9 cellular contexts compared by ENCODE assay signal in the genomic region with DNA sequence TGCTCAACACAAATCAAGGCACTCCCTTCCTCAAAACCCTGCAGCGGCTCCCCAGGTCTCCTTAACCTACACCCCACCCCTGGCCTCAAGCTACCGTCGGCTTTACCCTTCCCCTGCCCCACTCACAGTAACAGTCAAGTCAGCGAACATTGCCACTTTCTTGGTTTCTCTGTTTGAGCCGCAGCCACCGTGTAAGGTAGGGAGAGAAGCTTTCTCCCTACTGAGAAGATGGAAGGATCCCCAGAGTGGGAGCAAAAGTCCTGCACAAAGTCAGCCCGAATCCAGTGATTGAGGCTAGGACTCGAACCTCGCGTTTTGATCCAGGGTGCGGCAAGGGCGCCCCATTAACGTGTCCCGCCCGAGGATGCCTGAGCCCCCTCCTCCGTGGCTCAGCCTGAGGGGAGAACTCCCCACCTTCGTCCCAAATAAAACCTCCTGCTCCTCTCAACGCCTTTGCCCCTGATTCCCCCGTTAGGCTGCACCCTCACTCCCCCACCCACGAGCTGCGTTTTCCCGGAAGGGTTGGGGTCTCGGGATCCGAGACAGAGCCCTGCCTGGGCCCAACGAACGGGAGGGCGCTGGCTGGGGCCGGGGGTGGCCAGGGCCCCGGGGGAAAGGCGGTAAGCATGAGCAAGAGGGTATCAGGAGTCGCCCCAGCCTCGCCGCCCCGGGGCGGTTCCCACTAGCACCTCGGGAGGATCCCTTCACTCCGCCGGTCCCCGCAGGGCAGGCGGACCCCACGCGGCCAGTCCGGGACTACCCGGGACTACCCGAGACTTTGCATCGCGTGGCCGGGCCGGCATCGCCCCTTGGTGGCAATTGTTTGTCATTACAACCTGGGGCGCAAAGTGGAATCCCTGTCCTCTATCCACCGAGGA. TPM values are rescaled to one million over a fixed set of nuclear protein-coding genes. Genes with fewer than 3 reads are reported as not detected.
DNase-seq lines count a peak whose midpoint lies in the region; ATAC-seq and TF ChIP-seq lines count a peak whose summit lies in the region.
"Had no signal": no experiment of that assay in that cellular context is flagged by ENCODE, and none has a peak within 500 bp of the region (broad histone marks: within the 10 kb centered on the region; RNA-seq: fewer than 3 reads in every experiment).

No MANE protein-coding gene starts in this region.

- ATAC-seq in activated CD8-positive, alpha-beta memory T cell treated with anti-CD3 and anti-CD28 coated beads, Interleukin-2, amount 10 ng/mL, durations not matched to agents 7 days and 5 days, result peak; percentile 87
- ATAC-seq in HG03159 (IDR thresholded peaks at IDR 0.05; ENCODE audit: unreplicated experiment), result no peak

- no peak overlapping the region for H3K4ac ChIP-seq in mesendoderm (ENCODE audit: low read depth, low read length)

- no peaks in the 10 kb centered on the region for H3K27me3 ChIP-seq in mesendoderm (ENCODE audit: insufficient read depth, low read length, poor library complexity)

- H3K9me3 Mint-ChIP-seq in activated CD8-positive, alpha-beta memory T cell treated with anti-CD3 and anti-CD28 coated beads, Interleukin-2, amount 10 ng/mL, durations not matched to agents 7 days and 5 days (ENCODE audit: low read depth), result no peaks in the 10 kb centered on the region
- H3K9me3 Mint-ChIP-seq in endothelial cell (ENCODE audit: unreplicated experiment), result no peaks in the 10 kb centered on the region

- no peak overlapping the region for H2BK120ac ChIP-seq in mesendoderm (ENCODE audit: low read depth, low read length)

- no peak overlapping the region for H3K23ac ChIP-seq in mesendoderm (ENCODE audit: low read length)

- H2BK15ac ChIP-seq in mesendoderm (replicated peaks; ENCODE audit: low read depth), result no peak overlapping the region

- no peak overlapping the region for H3K27ac Mint-ChIP-seq in activated CD8-positive, alpha-beta memory T cell treated with anti-CD3 and anti-CD28 coated beads, Interleukin-2, amount 10 ng/mL, durations not matched to agents 7 days and 5 days
- H3K27ac Mint-ChIP-seq in endothelial cell (ENCODE audit: unreplicated experiment), result no peak overlapping the region

- WGBS in mesendoderm (ENCODE audit: extremely low coverage, insufficient coverage, low lambda C conversion rate), result no CpG with 5 or more reads among the region's 52 CpGs

- peak; percentile 96 for TF ChIP-seq CTCF in endothelial cell (IDR thresholded peaks at IDR 0.05; ENCODE audit: unreplicated experiment)

- no peaks in the 10 kb centered on the region for H3K36me3 Mint-ChIP-seq in activated CD8-positive, alpha-beta memory T cell treated with anti-CD3 and anti-CD28 coated beads, Interleukin-2, amount 10 ng/mL, durations not matched to agents 7 days and 5 days
- no peaks in the 10 kb centered on the region for H3K36me3 Mint-ChIP-seq in endothelial cell (ENCODE audit: low read depth, unreplicated experiment)

- no peak overlapping the region for H4K8ac ChIP-seq in mesendoderm (ENCODE audit: low read depth, low read length)

- no peak overlapping the region for H3K4me3 ChIP-seq in mesendoderm (ENCODE audit: low read length)

- no peaks in the 10 kb centered on the region for H3K4me1 Mint-ChIP-seq in activated CD8-positive, alpha-beta memory T cell treated with anti-CD3 and anti-CD28 coated beads, Interleukin-2, amount 10 ng/mL, durations not matched to agents 7 days and 5 days
- H3K4me1 Mint-ChIP-seq in endothelial cell (ENCODE audit: unreplicated experiment), result no peaks in the 10 kb centered on the region

- DNase-seq in SHP77 (lab: John Stamatoyannopoulos, UW), result peak; percentile 29
- no peak for DNase-seq in SHP77 treated with DMSO at 0.1 percent for 48 hours (lab: John Stamatoyannopoulos, UW)
- DNase-seq in NCI-H460 (ENCODE audit: extremely low read depth, low read depth), result peak; percentile 70
- peak; percentile 75 for DNase-seq in activated CD8-positive, alpha-beta memory T cell treated with anti-CD3 and anti-CD28 coated beads, Interleukin-2, amount 10 ng/mL, durations not matched to agents 7 days and 5 days
- peak; percentile 78 for DNase-seq in endothelial cell (ENCODE audit: low spot score)
- peak; percentile 62 for DNase-seq in mesendoderm
- peak; percentile 51 to 59 for DNase-seq in stimulated activated CD8-positive, alpha-beta memory T cell treated with anti-CD3 and anti-CD28 coated beads, Interleukin-2, amount 100 ng/mL, for 48 hours (ENCODE audit: low read depth in 2 of 2)

- H4K5ac ChIP-seq in mesendoderm (ENCODE audit: low read length), result no peak overlapping the region

- H2BK5ac ChIP-seq in mesendoderm (ENCODE audit: low read length), result no peak overlapping the region

- peak overlapping the region; percentile 67 for H3K4me2 ChIP-seq in mesendoderm (ENCODE audit: low read length)

- no peak overlapping the region for H2AK5ac ChIP-seq in mesendoderm (ENCODE audit: low read length)

- no peaks in the 10 kb centered on the region for H3K4me1 ChIP-seq in mesendoderm (ENCODE audit: control insufficient read depth, low read depth, low read length)

- peak overlapping the region; percentile 73 for H3K9ac ChIP-seq in mesendoderm (ENCODE audit: low read length)

- CTCF ChIA-PET in activated CD8-positive, alpha-beta memory T cell treated with anti-CD3 and anti-CD28 coated beads, Interleukin-2, amount 10 ng/mL, durations not matched to agents 7 days and 5 days (lab: Charles Lee), result interaction anchor here (0.9 to 7.4 kb wide), 16 partner anchors 10 to 116 kb away, joined by 3 to 67 read pairs (median 4); partner anchors contain the start of genes NAGS and PPY

- no peaks in the 10 kb centered on the region for H3K79me1 ChIP-seq in mesendoderm (ENCODE audit: low read length)

- H3K36me3 ChIP-seq in mesendoderm (ENCODE audit: control insufficient read depth, insufficient read depth, low read length), result no peaks in the 10 kb centered on the region

- no peaks in the 10 kb centered on the region for H3K79me2 ChIP-seq in mesendoderm (ENCODE audit: control insufficient read depth, insufficient read depth, low read length)

- no peak overlapping the region for H3K27ac ChIP-seq in mesendoderm (ENCODE audit: low read depth, low read length)

- H3K56ac ChIP-seq in mesendoderm (ENCODE audit: low read length), result peak overlapping the region; percentile 72

- H3K18ac ChIP-seq in mesendoderm (ENCODE audit: low read length), result no peak overlapping the region

- H3K27me3 Mint-ChIP-seq in activated CD8-positive, alpha-beta memory T cell treated with anti-CD3 and anti-CD28 coated beads, Interleukin-2, amount 10 ng/mL, durations not matched to agents 7 days and 5 days, result peaks cover 26% of the 10 kb centered on the region
- H3K27me3 Mint-ChIP-seq in endothelial cell (ENCODE audit: unreplicated experiment), result peaks cover 5% of the 10 kb centered on the region

- H3K4me3 Mint-ChIP-seq in activated CD8-positive, alpha-beta memory T cell treated with anti-CD3 and anti-CD28 coated beads, Interleukin-2, amount 10 ng/mL, durations not matched to agents 7 days and 5 days, result no peak overlapping the region
- H3K4me3 Mint-ChIP-seq in endothelial cell (ENCODE audit: unreplicated experiment), result no peak overlapping the region

RNA-seq across cellular contexts. Expression of gene NAGS, which starts 9.9 kb away (rescaled TPM):
- total RNA-seq in NCI-H460 (2014; rRNA removed; shearing (Covaris generic)), result 0.25 and 0.58 TPM in 2 replicates
- 0.56 TPM in 1 of 2 replicates, not detected in the other for polyA plus RNA-seq in NCI-H460 (2014; cell fraction: nucleus; rRNA removed)
- total RNA-seq in activated CD8-positive, alpha-beta memory T cell treated with anti-CD3 and anti-CD28 coated beads, Interleukin-2, amount 10 ng/mL, durations not matched to agents 7 days and 5 days, result under 1 TPM; 0.33 to 0.76 TPM
- total RNA-seq in endothelial cell (ENCODE audit: unreplicated experiment), result 1.2 TPM
- 0.98 TPM for polyA plus RNA-seq in mesendoderm (2013, experiment 1 of 2)
- polyA plus RNA-seq in mesendoderm (2013, experiment 2 of 2), result 0.92 TPM

RNA-seq across cellular contexts. Expression of gene TMEM101, which starts 20.3 kb away (rescaled TPM):
- 40.0 and 44.6 TPM in 2 replicates for total RNA-seq in NCI-H460 (2014; rRNA removed; shearing (Covaris generic))
- 67.3 and 74.8 TPM in 2 replicates for polyA plus RNA-seq in NCI-H460 (2014; cell fraction: nucleus; rRNA removed)
- total RNA-seq in activated CD8-positive, alpha-beta memory T cell treated with anti-CD3 and anti-CD28 coated beads, Interleukin-2, amount 10 ng/mL, durations not matched to agents 7 days and 5 days, result 10 to 100 TPM; 28.9 to 29.3 TPM
- total RNA-seq in endothelial cell (ENCODE audit: unreplicated experiment), result 32.1 TPM
- 7.6 TPM for polyA plus RNA-seq in mesendoderm (2013, experiment 1 of 2)
- 7.2 TPM for polyA plus RNA-seq in mesendoderm (2013, experiment 2 of 2)

RNA-seq across cellular contexts. Expression of gene PYY, which starts 40.8 kb away (rescaled TPM):
- total RNA-seq in NCI-H460 (2014; rRNA removed; shearing (Covaris generic)), result not detected in 2 replicates
- polyA plus RNA-seq in NCI-H460 (2014; cell fraction: nucleus; rRNA removed), result not detected in 2 replicates
- not detected for total RNA-seq in activated CD8-positive, alpha-beta memory T cell treated with anti-CD3 and anti-CD28 coated beads, Interleukin-2, amount 10 ng/mL, durations not matched to agents 7 days and 5 days
- not detected for total RNA-seq in endothelial cell (ENCODE audit: unreplicated experiment)
- polyA plus RNA-seq in mesendoderm (2013, experiment 1 of 2), result 0.69 TPM
- 0.67 TPM for polyA plus RNA-seq in mesendoderm (2013, experiment 2 of 2)
- total RNA-seq: temporal lobe had no signal

RNA-seq across cellular contexts. Expression of gene PPY, which starts 52.2 kb away (rescaled TPM):
- not detected in 2 replicates for total RNA-seq in NCI-H460 (2014; rRNA removed; shearing (Covaris generic))
- not detected in 2 replicates for polyA plus RNA-seq in NCI-H460 (2014; cell fraction: nucleus; rRNA removed)
- not detected for total RNA-seq in activated CD8-positive, alpha-beta memory T cell treated with anti-CD3 and anti-CD28 coated beads, Interleukin-2, amount 10 ng/mL, durations not matched to agents 7 days and 5 days
- total RNA-seq in endothelial cell (ENCODE audit: unreplicated experiment), result not detected
- not detected for polyA plus RNA-seq in mesendoderm (2013, experiment 1 of 2)
- not detected for polyA plus RNA-seq in mesendoderm (2013, experiment 2 of 2)
- total RNA-seq: temporal lobe had no signal
